Comparison of ENCODE assay signal across 11 cellular contexts in genomic region chr2:107558295-107558694, GRCh38.
"Had no signal": no experiment of that assay in that cellular context is flagged by ENCODE, and none has a peak within 500 bp of the region (broad histone marks: within the 10 kb centered on the region; RNA-seq: fewer than 3 reads in every experiment).

No MANE protein-coding gene starts in this region.

- H3K27ac Mint-ChIP-seq: HFFc6, IgD-negative memory B cell had no signal

- H3K4me2 ChIP-seq: KMS-11 had no signal

- H3K36me3 Mint-ChIP-seq: IgD-negative memory B cell had no signal

- H3K4me1 Mint-ChIP-seq: IgD-negative memory B cell had no signal

- ATAC-seq: HCT116, HepG2 had no signal

- H3K27ac ChIP-seq: HL-60, KMS-11 had no signal

- DNase-seq: GOT3, H7, HFFc6, Karpas-422, KBM-7 had no signal

- H3K36me3 ChIP-seq: HAP-1 had no signal

- H3K4me1 ChIP-seq: HAP-1 had no signal

- H3K4me3 Mint-ChIP-seq: HFFc6, IgD-negative memory B cell had no signal

- H3K27me3 Mint-ChIP-seq: IgD-negative memory B cell had no signal

- H3K4me3 ChIP-seq: HAP-1 had no signal
